ENCODE assay signal across 2 cellular contexts in genomic region chr3:131075632-131076328, GRCh38.
TF ChIP-seq lines count a peak whose summit lies in the region.

No MANE protein-coding gene starts in this region.

TF ChIP-seq in GM12891, 5 proteins besides CTCF, POLR2A, EP300 and RAD21:
- TF ChIP-seq SPI1 (IDR thresholded peaks at IDR 0.05; ENCODE audit: low read depth, low read length) (no peak), TAF1 (IDR thresholded peaks at IDR 0.05; ENCODE audit: low read depth, low read length) (no peak), PAX5 (IDR thresholded peaks at IDR 0.05; ENCODE audit: insufficient read depth, low read length, severe bottlenecking) (no peak), POLR2AphosphoS5 (IDR thresholded peaks at IDR 0.05; ENCODE audit: low read depth, low read length) (no peak), POU2F2 (IDR thresholded peaks at IDR 0.05; ENCODE audit: low read depth, low read length) (no peak)

TF ChIP-seq in H1, 55 proteins besides CTCF, POLR2A, EP300 and RAD21:
- TF ChIP-seq BACH1 (IDR thresholded peaks at IDR 0.05; ENCODE audit: low read length) (no peak), SIRT6 (IDR thresholded peaks at IDR 0.05; ENCODE audit: low read length) (no peak), CTBP2 (IDR thresholded peaks at IDR 0.05; ENCODE audit: borderline replicate concordance, insufficient read depth, insufficient read length, low read length) (no peak), SIX5 (IDR thresholded peaks at IDR 0.05; ENCODE audit: low read depth, low read length) (no peak), CHD7 (IDR thresholded peaks at IDR 0.05; ENCODE audit: insufficient replicate concordance, low read length) (no peak), POLR2AphosphoS5 (IDR thresholded peaks at IDR 0.05; ENCODE audit: low read depth, low read length) (no peak), JUN (IDR thresholded peaks at IDR 0.05; ENCODE audit: low read depth, low read length) (no peak), MAX (IDR thresholded peaks at IDR 0.05) (no peak), TCF12 (IDR thresholded peaks at IDR 0.05; ENCODE audit: low read depth, low read length) (no peak), FOSL1 (IDR thresholded peaks at IDR 0.05; ENCODE audit: insufficient read depth, low read depth, low read length) (no peak)
